Comparison of ENCODE assay signal across 32 cellular contexts in the genomic region with DNA sequence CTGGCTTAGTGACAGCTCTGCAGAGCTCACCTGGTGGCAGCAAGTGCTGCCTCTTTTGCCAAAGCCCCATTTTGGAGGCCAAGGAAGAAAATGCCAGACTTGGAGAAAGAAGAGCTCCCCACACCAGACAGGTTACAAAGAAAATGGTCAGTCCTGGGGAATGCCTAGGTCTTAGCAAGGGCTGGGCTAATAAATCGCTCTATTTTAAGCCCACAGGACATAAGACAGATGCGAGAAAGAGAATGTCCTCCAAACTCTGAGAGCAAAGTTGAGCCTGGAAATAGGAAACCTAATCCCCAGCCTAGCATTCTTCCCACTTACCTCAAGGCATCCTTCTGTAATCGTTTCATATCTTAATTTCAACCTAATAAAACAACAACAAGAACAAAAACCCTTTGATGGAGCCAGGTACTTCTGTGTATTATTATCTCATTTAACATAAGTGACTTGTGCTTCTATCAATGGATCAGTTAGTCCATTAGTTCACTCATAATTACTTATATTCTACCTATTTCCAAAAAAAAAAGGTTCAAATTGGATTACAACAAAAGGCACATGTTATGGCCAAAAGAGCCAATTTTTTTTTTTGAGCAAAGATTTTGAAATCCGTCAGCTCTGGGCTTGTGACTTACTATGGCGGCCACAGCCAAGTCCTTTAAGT. TPM values are rescaled to one million over a fixed set of nuclear protein-coding genes. Genes with fewer than 3 reads are reported as not detected.
"Had no signal": no experiment of that assay in that cellular context is flagged by ENCODE, and none has a peak within 500 bp of the region (broad histone marks: within the 10 kb centered on the region; RNA-seq: fewer than 3 reads in every experiment).

No MANE protein-coding gene starts in this region.

- ATAC-seq: heart right ventricle; naive thymus-derived CD8-positive, alpha-beta T cell; psoas muscle; sciatic nerve; stimulated activated memory B cell treated with anti-CD40 and anti-IgM and Interleukin-4, amounts not matched to agents 10 μg/mL and 1 μg/mL and 100 μg/mL, for 72 hours; stimulated activated naive CD8-positive, alpha-beta T cell treated with anti-CD3 and anti-CD28 coated beads, Interleukin-15, amount 100 ng/mL, for 72 hours; upper lobe of right lung had no signal

- H3K4me3 Mint-ChIP-seq: mesothelial cell of epicardium; naive thymus-derived CD8-positive, alpha-beta T cell; nephron; neural crest cell; stimulated activated memory B cell treated with anti-CD40 and anti-IgM and Interleukin-4, amounts not matched to agents 10 μg/mL and 1 μg/mL and 100 μg/mL, for 72 hours; stimulated activated naive CD8-positive, alpha-beta T cell treated with anti-CD3 and anti-CD28 coated beads, Interleukin-15, amount 100 ng/mL, for 72 hours had no signal

- H3K4me3 ChIP-seq: heart right ventricle, hepatocyte, left ventricle myocardium inferior, lung, pancreas, psoas muscle, right atrium auricular region, spleen, testis, thyroid gland, upper lobe of right lung had no signal

- H3K27me3 ChIP-seq: heart right ventricle, hepatocyte, pancreas, right atrium auricular region, spleen, testis, thyroid gland, upper lobe of right lung had no signal

- H3K27ac Mint-ChIP-seq: stimulated activated memory B cell treated with anti-CD40 and anti-IgM and Interleukin-4, amounts not matched to agents 10 μg/mL and 1 μg/mL and 100 μg/mL, for 72 hours; stimulated activated naive CD8-positive, alpha-beta T cell treated with anti-CD3 and anti-CD28 coated beads, Interleukin-15, amount 100 ng/mL, for 72 hours had no signal

- H3K9me3 ChIP-seq: heart right ventricle, left ventricle myocardium inferior, pancreas, psoas muscle, right atrium auricular region, spleen, testis, thyroid gland, upper lobe of right lung had no signal

- H3K9me3 Mint-ChIP-seq: mesothelial cell of epicardium; naive thymus-derived CD8-positive, alpha-beta T cell; nephron; neural crest cell; stimulated activated memory B cell treated with anti-CD40 and anti-IgM and Interleukin-4, amounts not matched to agents 10 μg/mL and 1 μg/mL and 100 μg/mL, for 72 hours; stimulated activated naive CD8-positive, alpha-beta T cell treated with anti-CD3 and anti-CD28 coated beads, Interleukin-15, amount 100 ng/mL, for 72 hours had no signal

- H3K36me3 ChIP-seq: left ventricle myocardium inferior, pancreas, right atrium auricular region, thyroid gland, upper lobe of right lung had no signal

- H3K27me3 Mint-ChIP-seq: naive thymus-derived CD8-positive, alpha-beta T cell; stimulated activated memory B cell treated with anti-CD40 and anti-IgM and Interleukin-4, amounts not matched to agents 10 μg/mL and 1 μg/mL and 100 μg/mL, for 72 hours; stimulated activated naive CD8-positive, alpha-beta T cell treated with anti-CD3 and anti-CD28 coated beads, Interleukin-15, amount 100 ng/mL, for 72 hours had no signal

- H3K36me3 Mint-ChIP-seq: mesothelial cell of epicardium had no signal

- H3K27ac ChIP-seq: heart right ventricle, left ventricle myocardium inferior, psoas muscle, right atrium auricular region, spleen, upper lobe of right lung had no signal

- H2AFZ ChIP-seq: hepatocyte had no signal

- H3K79me2 ChIP-seq: hepatocyte had no signal

- FAIRE-seq: pancreas, small intestine, urothelium cell line had no signal

- H3K4me1 Mint-ChIP-seq: mesothelial cell of epicardium; stimulated activated memory B cell treated with anti-CD40 and anti-IgM and Interleukin-4, amounts not matched to agents 10 μg/mL and 1 μg/mL and 100 μg/mL, for 72 hours had no signal

- DNase-seq: heart right ventricle; islet precursor cell; left ventricle myocardium inferior; mesendoderm; naive thymus-derived CD8-positive, alpha-beta T cell; nucleus accumbens; pancreas; posterior cingulate gyrus; psoas muscle; small intestine; spleen; stimulated activated CD4-positive, alpha-beta T cell treated with anti-CD3 and anti-CD28 coated beads, Interleukin-4, amount 100 ng/mL, for 24 hours; stimulated activated CD8-positive, alpha-beta memory T cell treated with anti-CD3 and anti-CD28 coated beads, Interleukin-4, amount 100 ng/mL, for 48 hours; stimulated activated naive CD4-positive, alpha-beta T cell treated with Interleukin-2 at 50 U/mL for 16 hours; stimulated activated naive CD8-positive, alpha-beta T cell treated with anti-CD3 and anti-CD28 coated beads, Interleukin-15, amount 100 ng/mL, for 72 hours; testis; thyroid gland; trophoblast cell; upper lobe of right lung had no signal

RNA-seq across cellular contexts. Expression of a gene that starts 40.4 kb away (rescaled TPM):
- total RNA-seq: heart right ventricle; hepatocyte; kidney epithelial cell; left ventricle myocardium inferior; lung; mesothelial cell of epicardium; mononuclear cell; naive thymus-derived CD8-positive, alpha-beta T cell; neural crest cell; osteoblast; pancreas; psoas muscle; renal cortical epithelial cell; right atrium auricular region; sciatic nerve; spleen; thyroid gland; upper lobe of right lung had no signal
- polyA plus RNA-seq: hepatocyte; lung; naive thymus-derived CD8-positive, alpha-beta T cell; pancreas; spleen had no signal
